In genomic region chr2:106541333-106541732, GRCh38 we compare ENCODE assay signal across 32 cellular contexts. TPM values are rescaled to one million over a fixed set of nuclear protein-coding genes. Genes with fewer than 3 reads are reported as not detected.
"Had no signal": no experiment of that assay in that cellular context is flagged by ENCODE, and none has a peak within 500 bp of the region (broad histone marks: within the 10 kb centered on the region; RNA-seq: fewer than 3 reads in every experiment).

No MANE protein-coding gene starts in this region.

- H3K4me1 ChIP-seq: parathyroid adenoma, psoas muscle, testis, uterus had no signal

- H3K27me3 ChIP-seq: ovary, testis, tibial artery, upper lobe of left lung, uterus had no signal

- DNase-seq: naive thymus-derived CD4-positive, alpha-beta T cell; natural killer cell; occipital lobe; ovary; psoas muscle; right cardiac atrium; spleen; stimulated activated CD4-positive, alpha-beta T cell treated with anti-CD3 and anti-CD28 coated beads, Interleukin-12 subunit alpha, Interleukin-12 subunit beta, amount 100 ng/mL, for 4 hours; stimulated activated CD4-positive, alpha-beta T cell treated with anti-CD3 and anti-CD28 coated beads, Interleukin-1b, Interleukin-23, amount 100 ng/mL, for 48 hours; stimulated activated CD4-positive, alpha-beta T cell treated with anti-CD3 and anti-CD28 coated beads, Interleukin-4, amount 100 ng/mL, for 1 hour; stimulated activated CD4-positive, alpha-beta T cell treated with anti-CD3 and anti-CD28 coated beads, Interleukin-4, amount 100 ng/mL, for 4 hours; stimulated activated CD8-positive, alpha-beta memory T cell treated with anti-CD3 and anti-CD28 coated beads, Interleukin-4, amount 100 ng/mL, for 48 hours; stimulated activated naive CD4-positive, alpha-beta T cell; stimulated activated naive CD8-positive, alpha-beta T cell treated with anti-CD3 and anti-CD28 coated beads, Interleukin-15, amount 100 ng/mL, for 72 hours; stimulated activated naive CD8-positive, alpha-beta T cell treated with anti-CD3 and anti-CD28 coated beads, Interleukin-15, Interleukin-2, amounts not matched to agents 100 U/mL and 50 U/mL, for 24 hours; substantia nigra; testis; tibial artery; transverse colon; upper lobe of left lung; uterus had no signal

- H3K4me2 ChIP-seq: neural progenitor cell, smooth muscle cell had no signal

- H3K79me2 ChIP-seq: parathyroid adenoma had no signal

- H3K9ac ChIP-seq: neural progenitor cell, parathyroid adenoma had no signal

- H3K4me3 ChIP-seq: neural progenitor cell, ovary, psoas muscle, skin epidermis, smooth muscle cell, spleen, suprapubic skin, testis, tibial artery, transverse colon, upper lobe of left lung, uterus had no signal

- H3K9me3 ChIP-seq: ovary, psoas muscle, spleen, suprapubic skin, testis, tibial artery, transverse colon, upper lobe of left lung, uterus had no signal

- H2AFZ ChIP-seq: neural progenitor cell, parathyroid adenoma had no signal

- H3K36me3 ChIP-seq: neural progenitor cell, ovary, spleen, suprapubic skin, tibial artery, transverse colon, upper lobe of left lung, uterus had no signal

- ATAC-seq: naive thymus-derived CD4-positive, alpha-beta T cell; natural killer cell; psoas muscle; right cardiac atrium; sciatic nerve; stimulated activated memory B cell treated with anti-CD40 and anti-IgM and Interleukin-4, amounts not matched to agents 10 μg/mL and 1 μg/mL and 100 μg/mL, for 72 hours; stimulated activated naive CD8-positive, alpha-beta T cell treated with anti-CD3 and anti-CD28 coated beads, Interleukin-15, Interleukin-2, amounts not matched to agents 100 U/mL and 50 U/mL, for 24 hours had no signal

- H3K27ac ChIP-seq: neural progenitor cell, ovary, parathyroid adenoma, psoas muscle, skin epidermis, spleen, suprapubic skin, testis, tibial artery, transverse colon, upper lobe of left lung, uterus had no signal

RNA-seq across cellular contexts. Expression of gene CD8B2, which starts 54.2 kb away (rescaled TPM):
- total RNA-seq: occipital lobe, osteoblast, progenitor cell of endocrine pancreas, psoas muscle, renal cortical epithelial cell, right cardiac atrium, sciatic nerve, smooth muscle cell, transverse colon had no signal
- polyA plus RNA-seq: naive thymus-derived CD4-positive, alpha-beta T cell; neural cell; ovary; right cardiac atrium; smooth muscle cell had no signal
